8 cellular contexts compared by ENCODE assay signal in genomic region chr5:73448451-73449136, GRCh38. TPM values are rescaled to one million over a fixed set of nuclear protein-coding genes. Genes with fewer than 3 reads are reported as not detected.
DNase-seq lines count a peak whose midpoint lies in the region; ATAC-seq and TF ChIP-seq lines count a peak whose summit lies in the region.

TSS of gene FOXD1 (minus strand) at chr5:73448777. CDS start at chr5:73448362, 415 bp downstream.

- H3K4me3 Mint-ChIP-seq in T-helper 2 cell treated with Interferon-gamma antibody and Interleukin-4, amounts not matched to agents 5 μg/mL and 100 μg/mL, for 36 hours = peak within 1 kb of the TSS; percentile 78
- peak within 1 kb of the TSS; percentile 84 to 88 for H3K4me3 Mint-ChIP-seq in stimulated activated naive B cell treated with anti-CD40 and anti-IgM and Interleukin-4, amounts not matched to agents 10 μg/mL and 1 μg/mL and 100 μg/mL, for 72 hours

- H3K27ac Mint-ChIP-seq in T-helper 2 cell treated with Interferon-gamma antibody and Interleukin-4, amounts not matched to agents 5 μg/mL and 100 μg/mL, for 36 hours = peak within 1 kb of the TSS; percentile 82
- H3K27ac Mint-ChIP-seq in stimulated activated naive B cell treated with anti-CD40 and anti-IgM and Interleukin-4, amounts not matched to agents 10 μg/mL and 1 μg/mL and 100 μg/mL, for 72 hours = peak within 1 kb of the TSS; percentile 79

- H3K4me1 Mint-ChIP-seq in T-helper 2 cell treated with Interferon-gamma antibody and Interleukin-4, amounts not matched to agents 5 μg/mL and 100 μg/mL, for 36 hours (ENCODE audit: low read depth) = peaks cover 18% of the 10 kb centered on the region
- H3K4me1 Mint-ChIP-seq in stimulated activated naive B cell treated with anti-CD40 and anti-IgM and Interleukin-4, amounts not matched to agents 10 μg/mL and 1 μg/mL and 100 μg/mL, for 72 hours = peaks cover 6 to 39% of the 10 kb centered on the region in 2 donors

- TF ChIP-seq CTCF in C4-2B (conservative IDR thresholded peaks at IDR 0.05) (peak; percentile 13; the same call in 1 of the 2 replicates), GM20000 (IDR thresholded peaks at IDR 0.05; ENCODE audit: extremely low read depth, missing control alignments) (no peak)

- peak; percentile 63 for DNase-seq in GM20000 (ENCODE audit: low spot score)
- DNase-seq in NCI-H1417 (lab: John Stamatoyannopoulos, UW) = peak; percentile 85 to 89 (median 88)
- peak; percentile 42 for DNase-seq in T-helper 2 cell treated with Interferon-gamma antibody and Interleukin-4, amounts not matched to agents 5 μg/mL and 100 μg/mL, for 36 hours (ENCODE audit: low spot score)
- peak; percentile 96 for DNase-seq in dedifferentiated amniotic fluid mesenchymal stem cell (ENCODE audit: extremely low spot score)
- no peak for DNase-seq in left lobe of liver (ENCODE audit: low spot score)
- DNase-seq in stimulated activated naive B cell treated with anti-CD40 and anti-IgM and Interleukin-4, amounts not matched to agents 10 μg/mL and 1 μg/mL and 100 μg/mL, for 72 hours = peak; percentile 29

- ATAC-seq in left lobe of liver (peak; percentile 50), HG02870 (IDR thresholded peaks at IDR 0.05; ENCODE audit: unreplicated experiment) (no peak)
- peak; percentile 77 to 84 for ATAC-seq in stimulated activated naive B cell treated with anti-CD40 and anti-IgM and Interleukin-4, amounts not matched to agents 10 μg/mL and 1 μg/mL and 100 μg/mL, for 72 hours (replicated peaks)

- H3K36me3 Mint-ChIP-seq in T-helper 2 cell treated with Interferon-gamma antibody and Interleukin-4, amounts not matched to agents 5 μg/mL and 100 μg/mL, for 36 hours (ENCODE audit: low read depth) = no peaks in the 10 kb centered on the region
- H3K36me3 Mint-ChIP-seq in stimulated activated naive B cell treated with anti-CD40 and anti-IgM and Interleukin-4, amounts not matched to agents 10 μg/mL and 1 μg/mL and 100 μg/mL, for 72 hours = peaks cover 1 to 5% of the 10 kb centered on the region in 2 donors

- no peaks in the 10 kb centered on the region for H3K9me3 Mint-ChIP-seq in T-helper 2 cell treated with Interferon-gamma antibody and Interleukin-4, amounts not matched to agents 5 μg/mL and 100 μg/mL, for 36 hours
- peaks cover 2 to 9% of the 10 kb centered on the region in 2 donors for H3K9me3 Mint-ChIP-seq in stimulated activated naive B cell treated with anti-CD40 and anti-IgM and Interleukin-4, amounts not matched to agents 10 μg/mL and 1 μg/mL and 100 μg/mL, for 72 hours

- peaks cover 83% of the 10 kb centered on the region for H3K27me3 Mint-ChIP-seq in T-helper 2 cell treated with Interferon-gamma antibody and Interleukin-4, amounts not matched to agents 5 μg/mL and 100 μg/mL, for 36 hours (ENCODE audit: low read depth)
- H3K27me3 Mint-ChIP-seq in stimulated activated naive B cell treated with anti-CD40 and anti-IgM and Interleukin-4, amounts not matched to agents 10 μg/mL and 1 μg/mL and 100 μg/mL, for 72 hours = peaks cover 50 to 69% of the 10 kb centered on the region in 2 donors

- H3K27ac ChIP-seq in C4-2B = no peak within 1 kb of the TSS

RNA-seq across cellular contexts. Expression of gene FOXD1, which starts in this region (rescaled TPM):
- not detected for total RNA-seq in left lobe of liver

Comparison
In these comparisons a context has a peak if more than half of its experiments do, and no peak if none do; other contexts are left out.
1. Peak in ATAC-seq in left lobe of liver; RNA of the gene not detected or under 1 TPM.